Comparison of ENCODE assay signal across 9 cellular contexts in genomic region chr19:42560731-42561130, GRCh38. TPM values are rescaled to one million over a fixed set of nuclear protein-coding genes. Genes with fewer than 3 reads are reported as not detected.
"Had no signal": no experiment of that assay in that cellular context is flagged by ENCODE, and none has a peak within 500 bp of the region (broad histone marks: within the 10 kb centered on the region; RNA-seq: fewer than 3 reads in every experiment).

No MANE protein-coding gene starts in this region.

- H3K4me3 Mint-ChIP-seq: GM23338, HFFc6, IgD-negative memory B cell had no signal

- H3K9me3 ChIP-seq: HAP-1 had no signal

- H3K4me2 ChIP-seq: GM23338 had no signal

- DNase-seq: HFFc6, KG1 had no signal

- H3K4me1 ChIP-seq: HAP-1 had no signal

- H2AFZ ChIP-seq: GM23338 had no signal

- H3K9me3 Mint-ChIP-seq: GM23338 had no signal

- H3K27ac Mint-ChIP-seq: GM23338, HFFc6, IgD-negative memory B cell had no signal

- H3K4me3 ChIP-seq: GM23338, HAP-1 had no signal

- H3K36me3 ChIP-seq: HAP-1 had no signal

- FAIRE-seq: H1, H54, HTR-8/SVneo had no signal

- ATAC-seq: GM23338 had no signal

RNA-seq across cellular contexts. Expression of gene CEACAM1, which starts 32.5 kb away (rescaled TPM):
- total RNA-seq: HFFc6 had no signal

RNA-seq across cellular contexts. Expression of gene CEACAM8, which starts 34.0 kb away (rescaled TPM):
- total RNA-seq: GM23338, H1, HFFc6, HT-29 had no signal
- polyA plus RNA-seq: GM23338, H1, IgD-negative memory B cell had no signal
